In the genomic region with DNA sequence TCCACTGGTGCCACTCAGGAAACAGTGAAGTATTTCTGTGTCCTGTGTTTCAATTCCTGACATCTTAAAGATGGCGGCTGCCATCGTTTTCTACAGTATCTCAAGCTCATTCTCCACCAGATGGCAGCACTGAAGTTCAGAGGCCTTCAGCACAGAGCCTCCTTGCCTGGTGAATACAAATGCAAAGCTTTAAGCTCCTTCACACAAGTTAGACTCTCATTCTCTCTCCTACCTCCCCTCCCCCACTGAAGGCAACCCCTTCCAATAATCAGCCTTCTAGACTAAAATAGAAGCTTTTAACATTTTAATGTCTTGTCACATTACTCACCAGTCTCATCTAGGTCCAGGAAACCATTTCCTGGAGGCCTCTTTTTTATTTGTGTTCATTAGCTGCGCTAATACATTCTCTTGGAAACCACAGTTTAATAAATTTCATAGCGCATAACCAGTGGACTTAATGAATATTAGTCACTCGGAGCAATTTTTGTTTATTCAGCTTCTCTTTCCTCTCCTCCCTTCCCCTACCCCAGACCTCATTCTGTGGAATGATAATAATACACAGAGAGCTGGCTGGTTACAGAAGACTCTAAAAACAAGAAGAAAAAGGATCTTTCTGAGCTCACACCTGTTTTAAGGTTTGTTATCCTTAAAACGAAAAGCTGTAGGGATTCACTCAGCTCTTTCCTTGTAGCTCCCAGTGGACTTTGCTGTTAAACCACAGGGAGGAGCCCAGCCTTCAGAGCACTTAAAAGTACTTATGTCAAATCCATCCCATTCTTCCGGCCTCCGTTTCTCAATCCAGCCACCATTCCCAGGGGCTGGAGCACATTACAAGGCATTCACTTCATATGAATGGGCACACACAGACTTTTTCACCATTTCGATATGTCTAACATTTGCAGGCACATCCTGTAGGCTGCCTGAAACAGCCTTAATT, we compare ENCODE assay signal across 9 cellular contexts.
A peak's percentile ranks its signal among the peaks of the same experiment; 100 is the strongest.
DNase-seq lines count a peak whose midpoint lies in the region; ATAC-seq and TF ChIP-seq lines count a peak whose summit lies in the region.
"Had no signal": no experiment of that assay in that cellular context is flagged by ENCODE, and none has a peak within 500 bp of the region (broad histone marks: within the 10 kb centered on the region; RNA-seq: fewer than 3 reads in every experiment).

No MANE protein-coding gene starts in this region.

- intact Hi-C loops in body of pancreas (cut with DNase I): no loop called here

- 77 to 83% methylated on average over 9 of the region's 9 CpGs for WGBS in body of pancreas, 2 donors

- ATAC-seq in GM21737 (IDR thresholded peaks at IDR 0.05; ENCODE audit: unreplicated experiment): peak; percentile 62
- peak; percentile 56 for ATAC-seq in body of pancreas

- no peaks in the 10 kb centered on the region for H3K4me1 ChIP-seq in body of pancreas
- H3K4me1 ChIP-seq: parathyroid adenoma had no signal

- in situ Hi-C loops in KBM-7 (cut with MboI; ENCODE audit: low pct_unique_long_range_greater_than_20kb, low sequenced_read_pairs): no loop called here

- H3K9me3 ChIP-seq in body of pancreas: no peaks in the 10 kb centered on the region

- H3K4me3 ChIP-seq in body of pancreas: no peak overlapping the region

- no peak for TF ChIP-seq POLR2A in body of pancreas (IDR thresholded peaks at IDR 0.05)

- no peak overlapping the region for H3K27ac ChIP-seq in body of pancreas
- H3K27ac ChIP-seq: parathyroid adenoma had no signal

- DNase-seq in SKM-1 treated with dmso at 0.1 percent for 144 hours (lab: John Stamatoyannopoulos, UW; ENCODE audit: unreplicated experiment) (peak; percentile 27), SKM-1 (lab: John Stamatoyannopoulos, UW; ENCODE audit: unreplicated experiment) (no peak), KBM-7 (peak; percentile 49), RPMI7951 (ENCODE audit: low read depth) (peak; percentile 89), body of pancreas (peak; percentile 36 to 72 (median 50)), iris pigment epithelial cell (ENCODE audit: low read depth) (peak; percentile 90)
- DNase-seq in stimulated activated CD4-positive, alpha-beta T cell treated with anti-CD3 and anti-CD28 coated beads, Interleukin-2, amount 100 ng/mL, for 24 hours: peak; percentile 24 to 52

- TF ChIP-seq CTCF in body of pancreas (IDR thresholded peaks at IDR 0.05): peak in 5 of 7 experiments; percentile 10 to 43 (median 37)

- no peaks in the 10 kb centered on the region for H3K27me3 ChIP-seq in body of pancreas

- no peaks in the 10 kb centered on the region for H3K36me3 ChIP-seq in body of pancreas (replicated peaks in 1 of 2; ENCODE audit: insufficient read depth in 1 of 2, low read depth in 2 of 2)
